1 cellular context compared by ENCODE assay signal in genomic region chr17:30104575-30105339, GRCh38.
A peak's percentile ranks its signal among the peaks of the same experiment; 100 is the strongest.
TF ChIP-seq lines count a peak whose summit lies in the region.

No MANE protein-coding gene starts in this region.

TF ChIP-seq in K562, 482 proteins besides CTCF, POLR2A, EP300 and RAD21 (continued from another document and continues in another):
- TF ChIP-seq HDAC2 (IDR thresholded peaks at IDR 0.05) (peak; percentile 87; the same call in 1 of the 2 replicates), CEBPB (tag; IDR thresholded peaks at IDR 0.05) (peak; percentile 81), RBM34 (IDR thresholded peaks at IDR 0.05; ENCODE audit: borderline replicate concordance, insufficient read depth, low read length) (no peak), HNRNPL (IDR thresholded peaks at IDR 0.05; ENCODE audit: low read depth, low read length) (no peak), SMARCE1 (IDR thresholded peaks at IDR 0.05) (peak; percentile 35; the same call in 1 of the 2 replicates), RBM17 (IDR thresholded peaks at IDR 0.05; ENCODE audit: borderline replicate concordance, low read depth, low read length) (no peak), PBX2 (CRISPR knock-in tag; IDR thresholded peaks at IDR 0.05; ENCODE audit: low read depth) (no peak), PBX2 (tag; conservative IDR thresholded peaks at IDR 0.05; ENCODE audit: low read depth) (no peak), STAG1 (CRISPR knock-in tag; IDR thresholded peaks at IDR 0.05; ENCODE audit: borderline replicate concordance) (peak; percentile 53; the same call in 1 of the 2 replicates), ZBTB43 (CRISPR knock-in tag; IDR thresholded peaks at IDR 0.05) (no peak), TGIF2 (CRISPR knock-in tag; IDR thresholded peaks at IDR 0.05) (no peak), ZNF778 (CRISPR knock-in tag; IDR thresholded peaks at IDR 0.05) (no peak), LEF1 (IDR thresholded peaks at IDR 0.05) (peak; percentile 58), DPF2 (IDR thresholded peaks at IDR 0.05) (peak; percentile 86), KDM1A (IDR thresholded peaks at IDR 0.05) (0 out of 4 replicates have a peak, but pooled peaks of 1 of the 2 experiments have one; percentile 46), HDAC3 (IDR thresholded peaks at IDR 0.05; ENCODE audit: borderline replicate concordance, partially characterized antibody) (peak; percentile 12), ELK3 (CRISPR knock-in tag; IDR thresholded peaks at IDR 0.05) (no peak), DEAF1 (CRISPR knock-in tag; IDR thresholded peaks at IDR 0.05) (peak; percentile 78), POLR2B (IDR thresholded peaks at IDR 0.05; ENCODE audit: low read depth, partially characterized antibody) (no peak), ZNF316 (IDR thresholded peaks at IDR 0.05) (no peak), ZFP36 (IDR thresholded peaks at IDR 0.05; ENCODE audit: low read depth, low read length, partially characterized antibody) (peak; percentile 7), CBFA2T3 (IDR thresholded peaks at IDR 0.05) (peak; percentile 67), NFYB (IDR thresholded peaks at IDR 0.05; ENCODE audit: extremely low read depth, insufficient read length) (no peak), ATF7 (IDR thresholded peaks at IDR 0.05) (peak; percentile 76), ZNF512 (tag; IDR thresholded peaks at IDR 0.05) (no peak), ZNF197 (CRISPR knock-in tag; IDR thresholded peaks at IDR 0.05; ENCODE audit: low read depth) (0 out of 2 replicates have a peak, but pooled peaks have one; percentile 19), PPARD (CRISPR knock-in tag; IDR thresholded peaks at IDR 0.05) (no peak), ZNF668 (CRISPR knock-in tag; IDR thresholded peaks at IDR 0.05) (no peak), JUN (IDR thresholded peaks at IDR 0.05; ENCODE audit: borderline replicate concordance, low read depth, low read length) (peak; percentile 48; the same call in 1 of the 2 replicates), JUN (CRISPR knock-in tag; IDR thresholded peaks at IDR 0.05; ENCODE audit: borderline replicate concordance) (no peak), ZBTB7A (IDR thresholded peaks at IDR 0.05; ENCODE audit: borderline replicate concordance, control insufficient read depth, low read depth, low read length) (peak; percentile 50; the same call in 1 of the 2 replicates), CEBPG (CRISPR knock-in tag; IDR thresholded peaks at IDR 0.05) (peak; percentile 75; the same call in 1 of the 2 replicates), CEBPG (tag; conservative IDR thresholded peaks at IDR 0.05 in 1 of 2, IDR thresholded peaks at IDR 0.05 in 1 of 2) (peak; percentile 87 to 89), ZNF57 (CRISPR knock-in tag; IDR thresholded peaks at IDR 0.05) (no peak), DDX20 (tag; IDR thresholded peaks at IDR 0.05; ENCODE audit: low read depth) (no peak), ZNF165 (CRISPR knock-in tag; IDR thresholded peaks at IDR 0.05; ENCODE audit: borderline replicate concordance) (no peak), NCOA6 (IDR thresholded peaks at IDR 0.05) (no peak)
- TF ChIP-seq, protein P1, sequence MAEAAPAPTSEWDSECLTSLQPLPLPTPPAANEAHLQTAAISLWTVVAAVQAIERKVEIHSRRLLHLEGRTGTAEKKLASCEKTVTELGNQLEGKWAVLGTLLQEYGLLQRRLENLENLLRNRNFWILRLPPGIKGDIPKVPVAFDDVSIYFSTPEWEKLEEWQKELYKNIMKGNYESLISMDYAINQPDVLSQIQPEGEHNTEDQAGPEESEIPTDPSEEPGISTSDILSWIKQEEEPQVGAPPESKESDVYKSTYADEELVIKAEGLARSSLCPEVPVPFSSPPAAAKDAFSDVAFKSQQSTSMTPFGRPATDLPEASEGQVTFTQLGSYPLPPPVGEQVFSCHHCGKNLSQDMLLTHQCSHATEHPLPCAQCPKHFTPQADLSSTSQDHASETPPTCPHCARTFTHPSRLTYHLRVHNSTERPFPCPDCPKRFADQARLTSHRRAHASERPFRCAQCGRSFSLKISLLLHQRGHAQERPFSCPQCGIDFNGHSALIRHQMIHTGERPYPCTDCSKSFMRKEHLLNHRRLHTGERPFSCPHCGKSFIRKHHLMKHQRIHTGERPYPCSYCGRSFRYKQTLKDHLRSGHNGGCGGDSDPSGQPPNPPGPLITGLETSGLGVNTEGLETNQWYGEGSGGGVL (CRISPR knock-in tag; IDR thresholded peaks at IDR 0.05): no peak
- TF ChIP-seq, protein P2, sequence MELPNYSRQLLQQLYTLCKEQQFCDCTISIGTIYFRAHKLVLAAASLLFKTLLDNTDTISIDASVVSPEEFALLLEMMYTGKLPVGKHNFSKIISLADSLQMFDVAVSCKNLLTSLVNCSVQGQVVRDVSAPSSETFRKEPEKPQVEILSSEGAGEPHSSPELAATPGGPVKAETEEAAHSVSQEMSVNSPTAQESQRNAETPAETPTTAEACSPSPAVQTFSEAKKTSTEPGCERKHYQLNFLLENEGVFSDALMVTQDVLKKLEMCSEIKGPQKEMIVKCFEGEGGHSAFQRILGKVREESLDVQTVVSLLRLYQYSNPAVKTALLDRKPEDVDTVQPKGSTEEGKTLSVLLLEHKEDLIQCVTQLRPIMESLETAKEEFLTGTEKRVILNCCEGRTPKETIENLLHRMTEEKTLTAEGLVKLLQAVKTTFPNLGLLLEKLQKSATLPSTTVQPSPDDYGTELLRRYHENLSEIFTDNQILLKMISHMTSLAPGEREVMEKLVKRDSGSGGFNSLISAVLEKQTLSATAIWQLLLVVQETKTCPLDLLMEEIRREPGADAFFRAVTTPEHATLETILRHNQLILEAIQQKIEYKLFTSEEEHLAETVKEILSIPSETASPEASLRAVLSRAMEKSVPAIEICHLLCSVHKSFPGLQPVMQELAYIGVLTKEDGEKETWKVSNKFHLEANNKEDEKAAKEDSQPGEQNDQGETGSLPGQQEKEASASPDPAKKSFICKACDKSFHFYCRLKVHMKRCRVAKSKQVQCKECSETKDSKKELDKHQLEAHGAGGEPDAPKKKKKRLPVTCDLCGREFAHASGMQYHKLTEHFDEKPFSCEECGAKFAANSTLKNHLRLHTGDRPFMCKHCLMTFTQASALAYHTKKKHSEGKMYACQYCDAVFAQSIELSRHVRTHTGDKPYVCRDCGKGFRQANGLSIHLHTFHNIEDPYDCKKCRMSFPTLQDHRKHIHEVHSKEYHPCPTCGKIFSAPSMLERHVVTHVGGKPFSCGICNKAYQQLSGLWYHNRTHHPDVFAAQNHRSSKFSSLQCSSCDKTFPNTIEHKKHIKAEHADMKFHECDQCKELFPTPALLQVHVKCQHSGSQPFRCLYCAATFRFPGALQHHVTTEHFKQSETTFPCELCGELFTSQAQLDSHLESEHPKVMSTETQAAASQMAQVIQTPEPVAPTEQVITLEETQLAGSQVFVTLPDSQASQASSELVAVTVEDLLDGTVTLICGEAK (IDR thresholded peaks at IDR 0.05): no peak; the same call in 1 of the 2 replicates
- TF ChIP-seq, protein P2 (CRISPR knock-in tag; IDR thresholded peaks at IDR 0.05): no peak
- TF ChIP-seq, protein P3, sequence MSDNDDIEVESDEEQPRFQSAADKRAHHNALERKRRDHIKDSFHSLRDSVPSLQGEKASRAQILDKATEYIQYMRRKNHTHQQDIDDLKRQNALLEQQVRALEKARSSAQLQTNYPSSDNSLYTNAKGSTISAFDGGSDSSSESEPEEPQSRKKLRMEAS (CRISPR knock-in tag; IDR thresholded peaks at IDR 0.05): 0 out of 2 replicates have a peak, but pooled peaks have one; percentile 19
